ENCODE assay signal across 23 cellular contexts in the genomic region with DNA sequence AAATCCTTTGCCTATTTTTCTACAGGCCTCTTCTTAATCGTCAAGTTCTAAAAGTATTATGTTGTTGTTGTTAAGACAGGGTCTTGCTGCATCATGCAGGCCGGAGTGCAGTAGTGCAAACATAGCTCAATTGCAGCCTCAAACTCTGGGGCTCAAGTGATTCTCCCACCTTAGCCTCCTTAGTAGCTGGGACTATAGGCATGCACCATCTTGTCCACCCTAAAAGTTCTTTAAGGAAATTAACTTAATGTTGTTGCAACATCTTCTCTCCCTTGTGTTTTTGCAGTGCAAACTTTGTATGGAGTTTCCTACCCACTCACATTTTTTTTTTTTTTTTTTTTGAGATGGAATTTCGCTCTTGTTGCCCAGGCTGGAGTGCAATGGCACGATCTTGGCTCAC. TPM values are rescaled to one million over a fixed set of nuclear protein-coding genes. Genes with fewer than 3 reads are reported as not detected.
DNase-seq lines count a peak whose midpoint lies in the region; ATAC-seq, FAIRE-seq and TF ChIP-seq lines count a peak whose summit lies in the region.
"Had no signal": no experiment of that assay in that cellular context is flagged by ENCODE, and none has a peak within 500 bp of the region (broad histone marks: within the 10 kb centered on the region; RNA-seq: fewer than 3 reads in every experiment).

No MANE protein-coding gene starts in this region.

- H3K9me3 ChIP-seq in astrocyte (ENCODE audit: insufficient read depth, low read depth, low read length) = no peaks in the 10 kb centered on the region
- no peaks in the 10 kb centered on the region for H3K9me3 ChIP-seq in H1 (ENCODE audit: insufficient read depth in 2 of 2, low read depth in 1 of 2, low read length in 1 of 2)
- H3K9me3 ChIP-seq: BLaER1, Caco-2, HAP-1 had no signal

- H3K18ac ChIP-seq in H1 (ENCODE audit: extremely low read depth, low read length) = no peak overlapping the region

- WGBS in H1 (ENCODE audit: extremely low coverage in 1 of 2, insufficient coverage in 1 of 2, insufficient read length in 1 of 2, insufficient replicate concordance in 2 of 2, low coverage in 1 of 2, low lambda C conversion rate in 2 of 2, missing lambda C conversion rate in 1 of 2), 2 experiments = 91% methylated on average over 3 of the region's 4 CpGs; no CpG with 5 or more reads in 1 of the 2 experiments

- H3K27ac Mint-ChIP-seq in activated naive CD8-positive, alpha-beta T cell treated with anti-CD3 and anti-CD28 coated beads, Interleukin-2, amount 50 U/mL, for 24 hours = peak overlapping the region; percentile 11
- no peak overlapping the region for H3K27ac Mint-ChIP-seq in activated naive CD8-positive, alpha-beta T cell treated with anti-CD3 and anti-CD28 coated beads for 36 hours
- H3K27ac Mint-ChIP-seq in astrocyte (ENCODE audit: unreplicated experiment) = peak overlapping the region; percentile 41
- H3K27ac Mint-ChIP-seq: B cell; CD4-positive, CD25-positive, alpha-beta regulatory T cell; CD8-positive, alpha-beta T cell; HFFc6 had no signal

- no peak overlapping the region for H2AFZ ChIP-seq in astrocyte (ENCODE audit: low read depth, low read length)
- H2AFZ ChIP-seq in H1 (ENCODE audit: low read length) = no peak overlapping the region
- H2AFZ ChIP-seq: GM23248 had no signal

- TF ChIP-seq CTCF in astrocyte (IDR thresholded peaks at IDR 0.05; ENCODE audit: insufficient read depth, low read depth, low read length) = no peak
- no peak for TF ChIP-seq CTCF in H1 (IDR thresholded peaks at IDR 0.05; ENCODE audit: control extremely low read depth in 1 of 3, insufficient read depth in 1 of 3, low read depth in 1 of 3, low read length in 3 of 3)

- H4K8ac ChIP-seq in H1 (ENCODE audit: extremely low read depth, insufficient read depth, low read length) = no peak overlapping the region

- no peak overlapping the region for H2AK5ac ChIP-seq in H1 (ENCODE audit: low read depth, low read length)

- H3K27ac ChIP-seq in astrocyte (ENCODE audit: low read depth, low read length) = no peak overlapping the region
- no peak overlapping the region for H3K27ac ChIP-seq in H1 (ENCODE audit: low read depth, low read length)
- H3K27ac ChIP-seq: 22Rv1, BLaER1, C4-2B, GM23248 had no signal

- H3K4ac ChIP-seq in H1 (replicated peaks; ENCODE audit: insufficient read length, low read depth, low read length) = no peak overlapping the region

- H3K14ac ChIP-seq in H1 (ENCODE audit: insufficient read length) = no peak overlapping the region

- no peaks in the 10 kb centered on the region for H3K27me3 ChIP-seq in astrocyte (ENCODE audit: insufficient read depth, low read length)
- no peaks in the 10 kb centered on the region for H3K27me3 ChIP-seq in H1 (replicated peaks in 1 of 4; ENCODE audit: control insufficient read depth in 3 of 4, extremely low read depth in 1 of 4, insufficient read depth in 3 of 4, low read length in 3 of 4)
- H3K27me3 ChIP-seq: BLaER1 had no signal

- CTCF ChIA-PET in H1 (lab: Charles Lee; ENCODE audit: partially characterized antibody) = interaction anchor here (1.0 to 1.8 kb wide), 2 partner anchors 16 to 56 kb away, joined by 3 to 5 read pairs; no protein-coding TSS in a partner anchor

- no peak overlapping the region for H2BK120ac ChIP-seq in H1 (replicated peaks; ENCODE audit: low read depth, low read length)

- H3K4me1 Mint-ChIP-seq in activated naive CD8-positive, alpha-beta T cell treated with anti-CD3 and anti-CD28 coated beads, Interleukin-2, amount 50 U/mL, for 24 hours = no peaks in the 10 kb centered on the region
- H3K4me1 Mint-ChIP-seq in activated naive CD8-positive, alpha-beta T cell treated with anti-CD3 and anti-CD28 coated beads for 36 hours = no peaks in the 10 kb centered on the region
- H3K4me1 Mint-ChIP-seq in astrocyte (ENCODE audit: low read depth, unreplicated experiment) = peaks cover 1% of the 10 kb centered on the region
- H3K4me1 Mint-ChIP-seq: B cell had no signal

- H4K91ac ChIP-seq in H1 (replicated peaks; ENCODE audit: insufficient read length, low read length) = no peak overlapping the region

- H2BK15ac ChIP-seq in H1 (ENCODE audit: low read length) = no peak overlapping the region

- H3K4me1 ChIP-seq in astrocyte (ENCODE audit: insufficient read depth, low read length) (no peaks in the 10 kb centered on the region), H1 (replicated peaks in 1 of 4; ENCODE audit: control insufficient read depth in 3 of 4, insufficient read depth in 4 of 4, low read length in 3 of 4) (no peaks in the 10 kb centered on the region; a peak in 1 of 7 replicates)
- H3K4me1 ChIP-seq: BLaER1, HAP-1 had no signal

- no peak overlapping the region for H2BK20ac ChIP-seq in H1 (ENCODE audit: low read length)

- no peak for DNase-seq in activated naive CD8-positive, alpha-beta T cell treated with anti-CD3 and anti-CD28 coated beads, Interleukin-2, amount 50 U/mL, for 24 hours
- no peak for DNase-seq in activated naive CD8-positive, alpha-beta T cell treated with anti-CD3 and anti-CD28 coated beads for 36 hours
- no peak for DNase-seq in astrocyte (ENCODE audit: low read depth)
- no peak for DNase-seq in H1 (ENCODE audit: low read depth in 1 of 2, low spot score in 2 of 2)
- no peak for DNase-seq in NCI-H2196 treated with DMSO at 0.1 percent for 48 hours (lab: John Stamatoyannopoulos, UW; ENCODE audit: unreplicated experiment)
- DNase-seq in stimulated activated naive CD4-positive, alpha-beta T cell treated with Interleukin-2 at 50 U/mL for 16 hours (lab: John Stamatoyannopoulos, UW) = no peak
- DNase-seq: Caco-2; CD4-positive, CD25-positive, alpha-beta regulatory T cell; CD8-positive, alpha-beta T cell; DMS153; DND-41; GM23248; HFFc6 had no signal

- no peak overlapping the region for H3K4me2 ChIP-seq in astrocyte (ENCODE audit: low read length)
- no peak overlapping the region for H3K4me2 ChIP-seq in H1 (ENCODE audit: insufficient read depth in 1 of 2, low read depth in 2 of 2, low read length in 2 of 2)
- H3K4me2 ChIP-seq: BLaER1 had no signal

- H4K20me1 ChIP-seq in astrocyte (ENCODE audit: insufficient read depth, low read length) (peaks cover 7% of the 10 kb centered on the region), H1 (replicated peaks in 1 of 2; ENCODE audit: control insufficient read depth in 1 of 2, insufficient read depth in 2 of 2, low read length in 2 of 2) (no peaks in the 10 kb centered on the region)
- H4K20me1 ChIP-seq: BLaER1 had no signal

- FAIRE-seq in astrocyte (lab: Jason Lieb, UNC) = no peak
- no peak for FAIRE-seq in H1 (lab: Jason Lieb, UNC)
- FAIRE-seq: A204.1, G401.6, GM12892, H54 had no signal

- no peaks in the 10 kb centered on the region for H3K9me3 Mint-ChIP-seq in activated naive CD8-positive, alpha-beta T cell treated with anti-CD3 and anti-CD28 coated beads, Interleukin-2, amount 50 U/mL, for 24 hours
- H3K9me3 Mint-ChIP-seq in activated naive CD8-positive, alpha-beta T cell treated with anti-CD3 and anti-CD28 coated beads for 36 hours = no peaks in the 10 kb centered on the region
- H3K9me3 Mint-ChIP-seq in astrocyte (ENCODE audit: unreplicated experiment) = peaks cover 4% of the 10 kb centered on the region
- H3K9me3 Mint-ChIP-seq: CD8-positive, alpha-beta T cell; HFFc6 had no signal

- TF ChIP-seq EP300 in H1 (IDR thresholded peaks at IDR 0.05; ENCODE audit: borderline replicate concordance in 1 of 2, low read depth in 2 of 2, low read length in 2 of 2) = no peak

- H3K79me1 ChIP-seq in H1 (ENCODE audit: low read depth, low read length) = no peaks in the 10 kb centered on the region

- H2BK5ac ChIP-seq in H1 (ENCODE audit: low read depth, low read length) = no peak overlapping the region; the same call in 1 of the 2 replicates

- POLR2A ChIA-PET in H1 (lab: Charles Lee; ENCODE audit: partially characterized antibody) = interaction anchor here (0.8 to 16.5 kb wide), 13 partner anchors 8 to 57 kb away, joined by 3 to 221 read pairs (median 4); a partner anchor contains a TSS

- no peak overlapping the region for H4K5ac ChIP-seq in H1 (ENCODE audit: insufficient read length, low read depth, low read length)

- no peak overlapping the region for H3K4me3 ChIP-seq in astrocyte (ENCODE audit: insufficient read depth, low read depth, low read length)
- H3K4me3 ChIP-seq in H1 (ENCODE audit: extremely low read depth in 1 of 4, insufficient read depth in 2 of 4, low read depth in 3 of 4, low read length in 4 of 4) = no peak overlapping the region
- H3K4me3 ChIP-seq: BLaER1, GM23248, HAP-1 had no signal

- H3K23ac ChIP-seq in H1 (ENCODE audit: insufficient read length) = no peak overlapping the region

- TF ChIP-seq RAD21 in H1 (IDR thresholded peaks at IDR 0.05 in 1 of 2, conservative IDR thresholded peaks at IDR 0.05 in 1 of 2; ENCODE audit: low read depth in 2 of 2, low read length in 2 of 2) = no peak

- H3K27me3 Mint-ChIP-seq in activated naive CD8-positive, alpha-beta T cell treated with anti-CD3 and anti-CD28 coated beads, Interleukin-2, amount 50 U/mL, for 24 hours = no peaks in the 10 kb centered on the region
- H3K27me3 Mint-ChIP-seq in activated naive CD8-positive, alpha-beta T cell treated with anti-CD3 and anti-CD28 coated beads for 36 hours = no peaks in the 10 kb centered on the region
- no peaks in the 10 kb centered on the region for H3K27me3 Mint-ChIP-seq in astrocyte (ENCODE audit: low read depth, unreplicated experiment)
- H3K27me3 Mint-ChIP-seq: B cell; CD4-positive, CD25-positive, alpha-beta regulatory T cell had no signal

- H3K36me3 ChIP-seq in astrocyte (ENCODE audit: insufficient read depth, low read length) = peaks cover 14% of the 10 kb centered on the region
- H3K36me3 ChIP-seq in H1 (ENCODE audit: control insufficient read depth in 2 of 4, insufficient read depth in 4 of 4, low read length in 3 of 4) = peaks cover 4 to 25% (median 18%) of the 10 kb centered on the region in 4 experiments

- TF ChIP-seq POLR2A in H1 (IDR thresholded peaks at IDR 0.05; ENCODE audit: control extremely low read depth in 1 of 2, low read depth in 2 of 2, low read length in 2 of 2) = no peak

- H2BK12ac ChIP-seq in H1 (ENCODE audit: low read depth, low read length) = no peak overlapping the region

- H3K36me3 Mint-ChIP-seq in activated naive CD8-positive, alpha-beta T cell treated with anti-CD3 and anti-CD28 coated beads, Interleukin-2, amount 50 U/mL, for 24 hours (ENCODE audit: low read depth) = peaks cover 26% of the 10 kb centered on the region
- H3K36me3 Mint-ChIP-seq in activated naive CD8-positive, alpha-beta T cell treated with anti-CD3 and anti-CD28 coated beads for 36 hours = peaks cover 15% of the 10 kb centered on the region
- H3K36me3 Mint-ChIP-seq in astrocyte (ENCODE audit: low read depth, unreplicated experiment) = peaks cover 12% of the 10 kb centered on the region

- no peak for ATAC-seq in activated naive CD8-positive, alpha-beta T cell treated with anti-CD3 and anti-CD28 coated beads, Interleukin-2, amount 50 U/mL, for 24 hours
- ATAC-seq: CD8-positive, alpha-beta T cell had no signal

- no peak overlapping the region for H3K56ac ChIP-seq in H1 (replicated peaks; ENCODE audit: insufficient read length, low read depth, low read length)

- H3K79me2 ChIP-seq in astrocyte (ENCODE audit: insufficient read depth, low read length) (no peaks in the 10 kb centered on the region), H1 (ENCODE audit: control insufficient read depth in 1 of 2, insufficient read depth in 2 of 2, low read length in 2 of 2) (no peaks in the 10 kb centered on the region)

- H3K23me2 ChIP-seq in H1 (ENCODE audit: low read depth, low read length) = no peaks in the 10 kb centered on the region

- H3K9ac ChIP-seq in astrocyte (ENCODE audit: low read length) (no peak overlapping the region), H1 (replicated peaks in 1 of 4; ENCODE audit: extremely low read depth in 1 of 4, low read depth in 3 of 4, low read length in 3 of 4) (no peak overlapping the region)
- H3K9ac ChIP-seq: BLaER1, GM23248 had no signal

- H3K4me3 Mint-ChIP-seq in activated naive CD8-positive, alpha-beta T cell treated with anti-CD3 and anti-CD28 coated beads, Interleukin-2, amount 50 U/mL, for 24 hours = no peak overlapping the region
- no peak overlapping the region for H3K4me3 Mint-ChIP-seq in activated naive CD8-positive, alpha-beta T cell treated with anti-CD3 and anti-CD28 coated beads for 36 hours
- no peak overlapping the region for H3K4me3 Mint-ChIP-seq in astrocyte (ENCODE audit: unreplicated experiment)
- H3K4me3 Mint-ChIP-seq: B cell; CD4-positive, CD25-positive, alpha-beta regulatory T cell; CD8-positive, alpha-beta T cell; HFFc6 had no signal

RNA-seq across cellular contexts. Expression of a gene that starts 4.1 kb away (rescaled TPM):
- total RNA-seq in activated naive CD8-positive, alpha-beta T cell treated with anti-CD3 and anti-CD28 coated beads for 36 hours = not detected
- total RNA-seq in astrocyte = 0.34 TPM in 1 of 2 replicates, not detected in the other
- total RNA-seq in H1 (2021; fragmentation: NEBNext Ultra II Directional; extraction: Animal tissue kit (Norgen Biotek cat#: 25700)) = not detected in 2 replicates
- not detected in 2 replicates for polyA plus RNA-seq in H1 (2011; rRNA removed)
- polyA plus RNA-seq in H1 (2011; cell fraction: cytosol; rRNA removed) = not detected
- polyA plus RNA-seq in H1 (2011; cell fraction: nucleus; rRNA removed) = 0.40 TPM
- not detected in 4 replicates for polyA plus RNA-seq in H1 (2012, experiment 1 of 2)
- not detected for polyA plus RNA-seq in H1 (2012, experiment 2 of 2)
- not detected for polyA plus RNA-seq in H1 (2013, experiment 1 of 2)
- not detected for polyA plus RNA-seq in H1 (2013, experiment 2 of 2)
- not detected in 2 replicates for polyA minus RNA-seq in H1 (2011; rRNA and poly(A)+ RNA removed)
- polyA minus RNA-seq in H1 (2011; cell fraction: cytosol; rRNA and poly(A)+ RNA removed) = not detected
- not detected for polyA minus RNA-seq in H1 (2011; cell fraction: nucleus; rRNA and poly(A)+ RNA removed)
- total RNA-seq: B cell; Caco-2; CD4-positive, CD25-positive, alpha-beta regulatory T cell; CD8-positive, alpha-beta T cell; GM23248; HFFc6 had no signal
- polyA plus RNA-seq: AG04450; CD4-positive, CD25-positive, alpha-beta regulatory T cell; GM23248 had no signal

RNA-seq across cellular contexts. Expression of a gene that starts 7.8 kb away (rescaled TPM):
- 10 to 100 TPM; 17.0 to 20.5 TPM for total RNA-seq in activated naive CD8-positive, alpha-beta T cell treated with anti-CD3 and anti-CD28 coated beads for 36 hours
- total RNA-seq in astrocyte = 43.6 and 52.5 TPM in 2 replicates
- total RNA-seq in H1 (2021; fragmentation: NEBNext Ultra II Directional; extraction: Animal tissue kit (Norgen Biotek cat#: 25700)) = 47.6 and 48.1 TPM in 2 replicates
- polyA plus RNA-seq in H1 (2011; rRNA removed) = 59.5 and 69.3 TPM in 2 replicates
- 34.0 TPM for polyA plus RNA-seq in H1 (2011; cell fraction: cytosol; rRNA removed)
- 49.9 TPM for polyA plus RNA-seq in H1 (2011; cell fraction: nucleus; rRNA removed)
- 58.6 to 64.5 TPM (median 61.7 TPM) in 4 replicates for polyA plus RNA-seq in H1 (2012, experiment 1 of 2)
- 93.0 TPM for polyA plus RNA-seq in H1 (2012, experiment 2 of 2)
- polyA plus RNA-seq in H1 (2013, experiment 1 of 2) = 86.2 TPM
- 84.3 TPM for polyA plus RNA-seq in H1 (2013, experiment 2 of 2)
- 19.5 and 26.2 TPM in 2 replicates for polyA minus RNA-seq in H1 (2011; rRNA and poly(A)+ RNA removed)
- polyA minus RNA-seq in H1 (2011; cell fraction: cytosol; rRNA and poly(A)+ RNA removed) = 14.7 TPM
- 14.7 TPM for polyA minus RNA-seq in H1 (2011; cell fraction: nucleus; rRNA and poly(A)+ RNA removed)

RNA-seq across cellular contexts. Expression of a gene that starts 19.1 kb away (rescaled TPM):
- total RNA-seq in activated naive CD8-positive, alpha-beta T cell treated with anti-CD3 and anti-CD28 coated beads for 36 hours = 1 to 10 TPM; 7.3 to 7.8 TPM
- 3.0 and 3.2 TPM in 2 replicates for total RNA-seq in astrocyte
- total RNA-seq in H1 (2021; fragmentation: NEBNext Ultra II Directional; extraction: Animal tissue kit (Norgen Biotek cat#: 25700)) = 1.7 and 2.1 TPM in 2 replicates
- 2.3 and 3.9 TPM in 2 replicates for polyA plus RNA-seq in H1 (2011; rRNA removed)
- 2.2 TPM for polyA plus RNA-seq in H1 (2011; cell fraction: cytosol; rRNA removed)
- 5.8 TPM for polyA plus RNA-seq in H1 (2011; cell fraction: nucleus; rRNA removed)
- polyA plus RNA-seq in H1 (2012, experiment 1 of 2) = 1.1 to 2.6 TPM (median 2.2 TPM) in 4 replicates
- polyA plus RNA-seq in H1 (2012, experiment 2 of 2) = 1.8 TPM
- 1.7 TPM for polyA plus RNA-seq in H1 (2013, experiment 1 of 2)
- polyA plus RNA-seq in H1 (2013, experiment 2 of 2) = 1.6 TPM
- polyA minus RNA-seq in H1 (2011; rRNA and poly(A)+ RNA removed) = 1.5 TPM in 2 replicates
- polyA minus RNA-seq in H1 (2011; cell fraction: cytosol; rRNA and poly(A)+ RNA removed) = 1.5 TPM
- 3.7 TPM for polyA minus RNA-seq in H1 (2011; cell fraction: nucleus; rRNA and poly(A)+ RNA removed)

RNA-seq across cellular contexts. Expression of a gene that starts 20.6 kb away (rescaled TPM):
- total RNA-seq in activated naive CD8-positive, alpha-beta T cell treated with anti-CD3 and anti-CD28 coated beads for 36 hours = 10 to 100 TPM; 90.7 to 92.0 TPM
- 75.6 and 81.4 TPM in 2 replicates for total RNA-seq in astrocyte
- total RNA-seq in H1 (2021; fragmentation: NEBNext Ultra II Directional; extraction: Animal tissue kit (Norgen Biotek cat#: 25700)) = 94.7 and 98.0 TPM in 2 replicates
- 32.7 and 45.2 TPM in 2 replicates for polyA plus RNA-seq in H1 (2011; rRNA removed)
- polyA plus RNA-seq in H1 (2011; cell fraction: cytosol; rRNA removed) = 44.5 TPM
- polyA plus RNA-seq in H1 (2011; cell fraction: nucleus; rRNA removed) = 143 TPM
- polyA plus RNA-seq in H1 (2012, experiment 1 of 2) = 66.0 to 90.4 TPM (median 81.2 TPM) in 4 replicates
- 67.9 TPM for polyA plus RNA-seq in H1 (2012, experiment 2 of 2)
- 45.2 TPM for polyA plus RNA-seq in H1 (2013, experiment 1 of 2)
- 42.4 TPM for polyA plus RNA-seq in H1 (2013, experiment 2 of 2)
- 61.2 and 65.4 TPM in 2 replicates for polyA minus RNA-seq in H1 (2011; rRNA and poly(A)+ RNA removed)
- 32.7 TPM for polyA minus RNA-seq in H1 (2011; cell fraction: cytosol; rRNA and poly(A)+ RNA removed)
- polyA minus RNA-seq in H1 (2011; cell fraction: nucleus; rRNA and poly(A)+ RNA removed) = 57.6 TPM

RNA-seq across cellular contexts. Expression of a gene that starts 34.9 kb away (rescaled TPM):
- total RNA-seq in activated naive CD8-positive, alpha-beta T cell treated with anti-CD3 and anti-CD28 coated beads for 36 hours = 100 to 1,000 TPM; 497 to 499 TPM
- 343 and 360 TPM in 2 replicates for total RNA-seq in astrocyte
- total RNA-seq in H1 (2021; fragmentation: NEBNext Ultra II Directional; extraction: Animal tissue kit (Norgen Biotek cat#: 25700)) = 471 and 480 TPM in 2 replicates
- 321 and 431 TPM in 2 replicates for polyA plus RNA-seq in H1 (2011; rRNA removed)
- polyA plus RNA-seq in H1 (2011; cell fraction: cytosol; rRNA removed) = 579 TPM
- 286 TPM for polyA plus RNA-seq in H1 (2011; cell fraction: nucleus; rRNA removed)
- 427 to 481 TPM (median 450 TPM) in 4 replicates for polyA plus RNA-seq in H1 (2012, experiment 1 of 2)
- 414 TPM for polyA plus RNA-seq in H1 (2012, experiment 2 of 2)
- polyA plus RNA-seq in H1 (2013, experiment 1 of 2) = 278 TPM
- 275 TPM for polyA plus RNA-seq in H1 (2013, experiment 2 of 2)
- 711 and 916 TPM in 2 replicates for polyA minus RNA-seq in H1 (2011; rRNA and poly(A)+ RNA removed)
- polyA minus RNA-seq in H1 (2011; cell fraction: cytosol; rRNA and poly(A)+ RNA removed) = 351 TPM
- 216 TPM for polyA minus RNA-seq in H1 (2011; cell fraction: nucleus; rRNA and poly(A)+ RNA removed)
